In genomic region chr10:24723788-24724380, GRCh38 we compare ENCODE assay signal across 8 cellular contexts. TPM values are rescaled to one million over a fixed set of nuclear protein-coding genes. Genes with fewer than 3 reads are reported as not detected.
DNase-seq lines count a peak whose midpoint lies in the region; ATAC-seq, FAIRE-seq and TF ChIP-seq lines count a peak whose summit lies in the region.

ARHGAP21 (minus strand) TSS chr10:24723887; CDS start chr10:24721899, 1,988 bp downstream.

- intact Hi-C loops in thyroid gland (cut with DNase I), result loop anchor here (10.0 kb wide), 1 partner anchor 79 kb away; no protein-coding TSS in a partner anchor

- no peak; the same call in 1 of the 2 replicates for TF ChIP-seq POLR2A in A549 (IDR thresholded peaks at IDR 0.05; ENCODE audit: low read length)
- peak in 1 of 2 donors; percentile 70 for TF ChIP-seq POLR2A in thyroid gland (IDR thresholded peaks at IDR 0.05)

- FAIRE-seq in A549 (lab: Jason Lieb, UNC), result no peak

- peak within 1 kb of the TSS; percentile 98 to 99 for H3K27ac ChIP-seq in A549
- no peak within 1 kb of the TSS for H3K27ac ChIP-seq in OCI-LY1 (ENCODE audit: low read depth, low read length, poor library complexity, severe bottlenecking)
- H3K27ac ChIP-seq in thyroid gland, result peak within 1 kb of the TSS; percentile 93 to 98 (median 96)

- peak within 1 kb of the TSS; percentile 84 for H2AFZ ChIP-seq in OCI-LY1 (ENCODE audit: low read length)

- CTCF ChIA-PET in A549 (lab: Yijun Ruan, JAX), result interaction anchor here (1.1 to 1.8 kb wide), 4 partner anchors 10 to 106 kb away, joined by 3 to 7 read pairs (median 6); no protein-coding TSS in a partner anchor

- H3K4me1 Mint-ChIP-seq in nephron, result peaks cover 14% of the 10 kb centered on the region

- H3K27me3 ChIP-seq in OCI-LY1 (ENCODE audit: insufficient read depth, low read length), result no peaks in the 10 kb centered on the region
- no peaks in the 10 kb centered on the region for H3K27me3 ChIP-seq in thyroid gland

- peak within 1 kb of the TSS; percentile 73 for H3K9ac ChIP-seq in OCI-LY1 (ENCODE audit: low read length)

- H3F3A ChIP-seq in OCI-LY1 (ENCODE audit: insufficient read depth, low read length), result no peaks in the 10 kb centered on the region

- no peaks in the 10 kb centered on the region for H3K36me3 ChIP-seq in OCI-LY1 (ENCODE audit: insufficient read depth, low read length)
- H3K36me3 ChIP-seq in thyroid gland, result no peaks in the 10 kb centered on the region

- DNase-seq in A549 (ENCODE audit: low read depth in 1 of 2, low spot score in 1 of 2) (peak; percentile 53 to 66), GM13976 (ENCODE audit: low spot score) (peak; percentile 79), fibroblast of villous mesenchyme (ENCODE audit: low read depth) (peak; percentile 78), thyroid gland (peak; percentile 66 to 70)
- peak; percentile 5 for DNase-seq in activated gamma-delta T cell treated with anti-CD3 and anti-CD28 coated beads, Interleukin-2, amount 50 U/mL, for 16 hours (ENCODE audit: low read depth)

- TF ChIP-seq CTCF in A549 (IDR thresholded peaks at IDR 0.05) (no peak; the same call in 2 of the 3 replicates), GM13976 (IDR thresholded peaks at IDR 0.05; ENCODE audit: borderline replicate concordance, control extremely low read depth, extremely low read depth, insufficient read depth, missing control alignments) (no peak), OCI-LY1 (IDR thresholded peaks at IDR 0.05; ENCODE audit: low read length) (no peak; the same call in 1 of the 2 replicates), fibroblast of villous mesenchyme (IDR thresholded peaks at IDR 0.05; ENCODE audit: insufficient read depth, low read depth, low read length) (peak; percentile 3), nephron (IDR thresholded peaks at IDR 0.05; ENCODE audit: unreplicated experiment in 3 of 3) (no peak), thyroid gland (IDR thresholded peaks at IDR 0.05) (peak in 1 of 6 experiments; percentile 7)

- H3K79me2 ChIP-seq in OCI-LY1 (ENCODE audit: insufficient read depth, low read length), result no peaks in the 10 kb centered on the region

- ATAC-seq in A549 (peak; percentile 53 to 66), HG03103 (IDR thresholded peaks at IDR 0.05; ENCODE audit: low read depth, unreplicated experiment) (peak; percentile 0)

- in situ Hi-C loops in GM13976 (cut with MboI; ENCODE audit: low sequenced_read_pairs, unreplicated experiment), result no loop called here

- TF ChIP-seq RAD21 in A549 (conservative IDR thresholded peaks at IDR 0.05 in 1 of 2, IDR thresholded peaks at IDR 0.05 in 1 of 2), result peak in 1 of 2 experiments; percentile 17; a peak in 2 of 5 replicates

- under 1% methylated on average over 24 of the region's 46 CpGs for WGBS in A549 (ENCODE audit: missing lambda C conversion rate)
- 0 to 2% methylated on average over 11 to 32 of the region's 46 CpGs for WGBS in thyroid gland, 2 donors

- H3K4me3 ChIP-seq in A549 (peak within 1 kb of the TSS; percentile 86), OCI-LY1 (ENCODE audit: low read depth, low read length, poor library complexity, severe bottlenecking) (peak within 1 kb of the TSS; percentile 70), fibroblast of villous mesenchyme (ENCODE audit: low read depth, low read length) (peak within 1 kb of the TSS; percentile 88), thyroid gland (replicated peaks in 1 of 3) (peak within 1 kb of the TSS; percentile 43 to 77 (median 73))

- H3K27ac Mint-ChIP-seq in nephron, result peak within 1 kb of the TSS; percentile 93 to 99 (median 98)

- H3K4me1 ChIP-seq in A549, result peaks cover 17% of the 10 kb centered on the region
- peaks cover 9% of the 10 kb centered on the region for H3K4me1 ChIP-seq in OCI-LY1 (ENCODE audit: insufficient read depth, low read length, severe bottlenecking)
- H3K4me1 ChIP-seq in thyroid gland, result peaks cover 16 to 28% of the 10 kb centered on the region in 2 donors

- POLR2A ChIA-PET in A549 (lab: Yijun Ruan, JAX), result interaction anchor here (1.0 to 2.2 kb wide), 10 partner anchors 18 to 292 kb away, joined by 3 to 6 read pairs (median 3); partner anchors contain the start of genes ENKUR and THNSL1

- H3K4me2 ChIP-seq in A549, result peak within 1 kb of the TSS; percentile 95
- H3K4me2 ChIP-seq in OCI-LY1 (ENCODE audit: low read length), result peak within 1 kb of the TSS; percentile 99

- H3K36me3 Mint-ChIP-seq in nephron (ENCODE audit: low read depth), result no peaks in the 10 kb centered on the region

- no peaks in the 10 kb centered on the region for H3K9me2 ChIP-seq in OCI-LY1 (ENCODE audit: low read depth, low read length)

- H3K9me3 Mint-ChIP-seq in nephron, result no peaks in the 10 kb centered on the region

- TF ChIP-seq EP300 in A549 (IDR thresholded peaks at IDR 0.05), result no peak

- no peaks in the 10 kb centered on the region for H4K20me1 ChIP-seq in OCI-LY1 (ENCODE audit: insufficient read depth, low read length)

- H3K9me3 ChIP-seq in A549 (no peaks in the 10 kb centered on the region), OCI-LY1 (ENCODE audit: low read length) (no peaks in the 10 kb centered on the region), thyroid gland (no peaks in the 10 kb centered on the region)

- H3K4me3 Mint-ChIP-seq in nephron, result peak within 1 kb of the TSS; percentile 94 to 99 (median 97)

- H3K27me3 Mint-ChIP-seq in nephron (ENCODE audit: low read depth), result no peaks in the 10 kb centered on the region

TF ChIP-seq in A549, 52 proteins besides CTCF, POLR2A, EP300 and RAD21:
- peak; percentile 6; the same call in 1 of the 2 replicates for TF ChIP-seq PHF8 (IDR thresholded peaks at IDR 0.05; ENCODE audit: borderline replicate concordance, low read depth)
- peak; percentile 62; the same call in 1 of the 2 replicates for TF ChIP-seq MAX (IDR thresholded peaks at IDR 0.05)
- TF ChIP-seq ELK1 (IDR thresholded peaks at IDR 0.05; ENCODE audit: low read depth, low read length), result no peak
- TF ChIP-seq USF2 (IDR thresholded peaks at IDR 0.05), result no peak
- TF ChIP-seq MYC (IDR thresholded peaks at IDR 0.05; ENCODE audit: borderline replicate concordance, low read length), result no peak
- TF ChIP-seq E2F6 (IDR thresholded peaks at IDR 0.05; ENCODE audit: borderline replicate concordance, low read depth), result 0 out of 2 replicates have a peak, but pooled peaks have one; percentile 12

RNA-seq across cellular contexts. Expression of gene ARHGAP21, which starts in this region (rescaled TPM):
- polyA plus RNA-seq in A549 (2011; rRNA removed) (83.8 and 84.4 TPM in 2 replicates), A549 (2017; fragmentation: RNase III; extraction: RNeasy Plus Mini Kit Qiagen cat#74134 plus additional on column Dnase treatment) (27.8 to 36.1 TPM (median 30.5 TPM) in 3 replicates)
- 15.8 and 18.9 TPM in 2 replicates for polyA plus RNA-seq in A549 (2012; cell fraction: cytosol; rRNA removed)
- 18.6 and 22.8 TPM in 2 replicates for polyA plus RNA-seq in A549 (2012; cell fraction: nucleus; rRNA removed)
- 92.1 and 99.7 TPM in 2 replicates for polyA minus RNA-seq in A549 (2011; rRNA and poly(A)+ RNA removed)
- total RNA-seq in fibroblast of villous mesenchyme (117 and 136 TPM in 2 replicates), thyroid gland (100 to 1,000 TPM in 1 of 4 donors, 10 to 100 TPM in 3; 83.2 to 118 (median 86.3) TPM)

Comparison
In these comparisons a context has a peak if more than half of its experiments do, and no peak if none do; other contexts are left out.
1. DNase-seq: peak in every context shown above with its lines; median percentile 79 in GM13976; 78 in fibroblast of villous mesenchyme; 68 in thyroid gland; 60 in A549; 5 in activated gamma-delta T cell treated with anti-CD3 and anti-CD28 coated beads, Interleukin-2, amount 50 U/mL, for 16 hours.